Comparison of ENCODE assay signal across 1 cellular context in genomic region chr19:58379276-58379675, GRCh38.
TF ChIP-seq lines count a peak whose summit lies in the region.

No MANE protein-coding gene starts in this region.

TF ChIP-seq in H1, 55 proteins besides CTCF, POLR2A, EP300 and RAD21:
- TF ChIP-seq SRF (IDR thresholded peaks at IDR 0.05; ENCODE audit: low read depth, low read length) (no peak), BCL11A (IDR thresholded peaks at IDR 0.05; ENCODE audit: low read depth in 2 of 2, low read length in 2 of 2) (no peak), SP1 (IDR thresholded peaks at IDR 0.05; ENCODE audit: low read depth, low read length) (no peak), YY1 (IDR thresholded peaks at IDR 0.05; ENCODE audit: low read depth, low read length) (no peak), CHD1 (IDR thresholded peaks at IDR 0.05; ENCODE audit: low read depth, low read length) (no peak), RFX5 (IDR thresholded peaks at IDR 0.05; ENCODE audit: borderline replicate concordance, low read depth, low read length) (no peak), SAP30 (IDR thresholded peaks at IDR 0.05; ENCODE audit: insufficient read depth, insufficient replicate concordance, low read length) (no peak), RBBP5 (IDR thresholded peaks at IDR 0.05; ENCODE audit: borderline replicate concordance, low read depth, low read length) (no peak), ZNF274 (IDR thresholded peaks at IDR 0.05; ENCODE audit: borderline replicate concordance, extremely low read depth, low read length) (no peak), GTF2F1 (IDR thresholded peaks at IDR 0.05; ENCODE audit: borderline replicate concordance, low read depth, low read length) (no peak), ATF2 (IDR thresholded peaks at IDR 0.05; ENCODE audit: low read length) (no peak), ATF3 (IDR thresholded peaks at IDR 0.05; ENCODE audit: insufficient read depth, low read depth, low read length) (no peak), HDAC2 (IDR thresholded peaks at IDR 0.05; ENCODE audit: borderline replicate concordance in 1 of 2, low read depth in 2 of 2, low read length in 2 of 2) (no peak), NANOG (IDR thresholded peaks at IDR 0.05; ENCODE audit: insufficient read depth, low read depth, low read length, poor library complexity, severe bottlenecking) (no peak), MAFK (IDR thresholded peaks at IDR 0.05; ENCODE audit: low read depth, low read length) (no peak), BACH1 (IDR thresholded peaks at IDR 0.05; ENCODE audit: low read length) (no peak)
TF ChIP-seq in H1: peak in this region for 0.
